9 cellular contexts compared by ENCODE assay signal in genomic region chr10:132592790-132593788, GRCh38. TPM values are rescaled to one million over a fixed set of nuclear protein-coding genes. Genes with fewer than 3 reads are reported as not detected.
DNase-seq lines count a peak whose midpoint lies in the region; ATAC-seq, FAIRE-seq and TF ChIP-seq lines count a peak whose summit lies in the region.
"Had no signal": no experiment of that assay in that cellular context is flagged by ENCODE, and none has a peak within 500 bp of the region (broad histone marks: within the 10 kb centered on the region; RNA-seq: fewer than 3 reads in every experiment).

No MANE protein-coding gene starts in this region.

- H3K4me3 ChIP-seq in bronchial epithelial cell (ENCODE audit: low read depth, low read length) (no peak overlapping the region), tibial artery (no peak overlapping the region), foreskin fibroblast (ENCODE audit: low read depth in 1 of 2, low read length in 2 of 2) (no peak overlapping the region)

- peak; percentile 40 for FAIRE-seq in bronchial epithelial cell (lab: Jason Lieb, UNC)
- FAIRE-seq: keratinocyte had no signal

- peak; percentile 70 for ATAC-seq in HG03135 (IDR thresholded peaks at IDR 0.05; ENCODE audit: unreplicated experiment)

- H3K27ac ChIP-seq in tibial artery: peak overlapping the region; percentile 78 to 80

- DNase-seq in stimulated activated CD4-positive, alpha-beta T cell treated with anti-CD3 and anti-CD28 coated beads, Interleukin-15, amount 100 ng/mL, for 24 hours: peak; percentile 41
- no peak for DNase-seq in stimulated activated CD4-positive, alpha-beta T cell treated with anti-CD3 and anti-CD28 coated beads, Interleukin-4, amount 100 ng/mL, for 4 hours
- DNase-seq in bronchial epithelial cell (ENCODE audit: low read depth): no peak
- DNase-seq in tibial artery: peak in 1 of 2 donors; percentile 52
- DNase-seq in glomerular visceral epithelial cell (ENCODE audit: extremely low spot score): no peak
- no peak for DNase-seq in activated CD4-positive, CD25-positive, alpha-beta regulatory T cell treated with anti-CD3 and anti-CD28 coated beads, Interleukin-2, amount 50 U/mL, for 72 hours
- DNase-seq in foreskin fibroblast: no peak

- H3K9me3 ChIP-seq in tibial artery: no peaks in the 10 kb centered on the region

- TF ChIP-seq CTCF in bronchial epithelial cell (IDR thresholded peaks at IDR 0.05; ENCODE audit: insufficient read depth, low read length, severe bottlenecking): no peak
- TF ChIP-seq CTCF in tibial artery (IDR thresholded peaks at IDR 0.05): no peak
- TF ChIP-seq CTCF in foreskin fibroblast (IDR thresholded peaks at IDR 0.05; ENCODE audit: low read depth, low read length): no peak

- H3K27me3 ChIP-seq in bronchial epithelial cell (ENCODE audit: control insufficient read depth, insufficient read depth, low read length) (no peaks in the 10 kb centered on the region), tibial artery (no peaks in the 10 kb centered on the region)

- H3K4me1 ChIP-seq in tibial artery: peaks cover 7 to 100% (median 82%) of the 10 kb centered on the region in 4 donors

- H3K36me3 ChIP-seq in bronchial epithelial cell (ENCODE audit: control insufficient read depth, insufficient read depth, low read length) (no peaks in the 10 kb centered on the region), tibial artery (no peaks in the 10 kb centered on the region)

- intact Hi-C loops in tibial artery (cut with DNase I; ENCODE audit: low total_unique reads): no loop called here

RNA-seq across cellular contexts. Expression of gene INPP5A, which starts 55.5 kb away (rescaled TPM):
- total RNA-seq in bronchial epithelial cell: 22.8 and 29.5 TPM in 2 replicates
